ENCODE assay signal across 25 cellular contexts in genomic region chr21:38388684-38389676, GRCh38.
DNase-seq lines count a peak whose midpoint lies in the region; ATAC-seq, FAIRE-seq and TF ChIP-seq lines count a peak whose summit lies in the region.
"Had no signal": no experiment of that assay in that cellular context is flagged by ENCODE, and none has a peak within 500 bp of the region (broad histone marks: within the 10 kb centered on the region; RNA-seq: fewer than 3 reads in every experiment).

No MANE protein-coding gene starts in this region.

- TF ChIP-seq POLR2A in GM12891 (IDR thresholded peaks at IDR 0.05; ENCODE audit: low read depth, low read length), result no peak

- peak overlapping the region; percentile 24 for H3K27ac ChIP-seq in VCaP
- H3K27ac ChIP-seq in CD4-positive, alpha-beta T cell (ENCODE audit: low read depth, low read length), result no peak overlapping the region
- H3K27ac ChIP-seq: A549 had no signal

- H3K4me3 Mint-ChIP-seq in mesothelial cell of epicardium, result no peak overlapping the region
- H3K4me3 Mint-ChIP-seq in CD4-positive, alpha-beta T cell, result no peak overlapping the region
- H3K4me3 Mint-ChIP-seq: B cell; CD4-positive, alpha-beta memory T cell; GM23338 had no signal

- peaks cover 5% of the 10 kb centered on the region for H3K27me3 Mint-ChIP-seq in mesothelial cell of epicardium (ENCODE audit: low read depth)
- H3K27me3 Mint-ChIP-seq in CD4-positive, alpha-beta T cell, result peaks cover 28% of the 10 kb centered on the region

- CTCF ChIA-PET in CD4-positive, alpha-beta T cell (lab: Charles Lee), result no interaction called here

- H3K9me3 Mint-ChIP-seq in mesothelial cell of epicardium, result no peaks in the 10 kb centered on the region
- H3K9me3 Mint-ChIP-seq in CD4-positive, alpha-beta T cell, result no peaks in the 10 kb centered on the region
- H3K9me3 Mint-ChIP-seq: GM23338 had no signal

- peak; percentile 36 for DNase-seq in Daoy (ENCODE audit: low read depth)
- peak; percentile 82 for DNase-seq in dermis blood vessel endothelial cell
- no peak for DNase-seq in mesothelial cell of epicardium (ENCODE audit: low spot score in 2 of 2, unreplicated experiment in 2 of 2)
- no peak for DNase-seq in T1000 (lab: John Stamatoyannopoulos, UW)
- DNase-seq in CD4-positive, alpha-beta T cell, result no peak
- no peak for DNase-seq in GM12891 (ENCODE audit: insufficient read length, low spot score)
- no peak for DNase-seq in activated effector memory CD4-positive, alpha-beta T cell treated with anti-CD3 and anti-CD28 coated beads, Interleukin-2, amount 50 U/mL, for 16 hours
- DNase-seq: Caco-2; CD4-positive, alpha-beta memory T cell; DMS 273 treated with DMSO at 0.1 percent for 48 hours; DMS79 treated with DMSO at 0.1 percent for 48 hours; KG1; NCI-H1105 treated with DMSO at 0.1 percent for 48 hours; NCI-H2081 treated with DMSO at 0.1 percent for 48 hours; NCI-H2171 treated with DMSO at 0.1 percent for 48 hours; NCI-H446; NCI-H526 treated with DMSO at 0.1 percent for 48 hours; PC-3; Right ventricle myocardium superior had no signal

- H3K9me3 ChIP-seq in CD4-positive, alpha-beta T cell (ENCODE audit: control insufficient read depth, low read length), result no peaks in the 10 kb centered on the region
- H3K9me3 ChIP-seq: A549, Caco-2, HAP-1 had no signal

- intact Hi-C loops in CD4-positive, alpha-beta T cell (cut with DNase I, micrococcal nuclease), result no loop called here

- H3K27me3 ChIP-seq in CD4-positive, alpha-beta T cell (ENCODE audit: control insufficient read depth, insufficient read depth, low read length), result peaks cover 9% of the 10 kb centered on the region

- no peak for FAIRE-seq in GM12891 (lab: Jason Lieb, UNC)
- FAIRE-seq: A549, GM12878 had no signal

- TF ChIP-seq CTCF in VCaP (conservative IDR thresholded peaks at IDR 0.05) (no peak), mesothelial cell of epicardium (IDR thresholded peaks at IDR 0.05; ENCODE audit: unreplicated experiment) (no peak)
- TF ChIP-seq CTCF in CD4-positive, alpha-beta T cell (IDR thresholded peaks at IDR 0.05), result no peak

- no peak for ATAC-seq in CD4-positive, alpha-beta T cell (ENCODE audit: poor library complexity)
- ATAC-seq: A549, GM12878, GM23338, PC-3 had no signal

- H3K36me3 Mint-ChIP-seq in mesothelial cell of epicardium, result no peaks in the 10 kb centered on the region
- no peaks in the 10 kb centered on the region for H3K36me3 Mint-ChIP-seq in CD4-positive, alpha-beta T cell (ENCODE audit: low read depth)
- H3K36me3 Mint-ChIP-seq: CD4-positive, alpha-beta memory T cell had no signal

- H3K27ac Mint-ChIP-seq in mesothelial cell of epicardium, result peak overlapping the region; percentile 32
- H3K27ac Mint-ChIP-seq in CD4-positive, alpha-beta T cell, result no peak overlapping the region
- H3K27ac Mint-ChIP-seq: B cell; CD4-positive, alpha-beta memory T cell; GM23338 had no signal

- POLR2A ChIA-PET in CD4-positive, alpha-beta T cell (lab: Charles Lee), result no interaction called here

- peaks cover 38% of the 10 kb centered on the region for H3K4me1 Mint-ChIP-seq in mesothelial cell of epicardium
- no peaks in the 10 kb centered on the region for H3K4me1 Mint-ChIP-seq in CD4-positive, alpha-beta T cell (ENCODE audit: low read depth)
- H3K4me1 Mint-ChIP-seq: B cell; CD4-positive, alpha-beta memory T cell had no signal

TF ChIP-seq in GM12891, 5 proteins besides CTCF, POLR2A, EP300 and RAD21:
- TF ChIP-seq POU2F2 (IDR thresholded peaks at IDR 0.05; ENCODE audit: low read depth, low read length) (no peak), PAX5 (IDR thresholded peaks at IDR 0.05; ENCODE audit: insufficient read depth, low read length, severe bottlenecking) (no peak), TAF1 (IDR thresholded peaks at IDR 0.05; ENCODE audit: low read depth, low read length) (no peak), SPI1 (IDR thresholded peaks at IDR 0.05; ENCODE audit: low read depth, low read length) (no peak), POLR2AphosphoS5 (IDR thresholded peaks at IDR 0.05; ENCODE audit: low read depth, low read length) (no peak)

Comparison
In these comparisons a context has a peak if more than half of its experiments do, and no peak if none do; other contexts are left out.
1. DNase-seq: peak in Daoy (single experiment) and dermis blood vessel endothelial cell (single experiment); none in mesothelial cell of epicardium (0 of 2), T1000 (single experiment), CD4-positive, alpha-beta T cell (0 of 10), GM12891 (single experiment) and activated effector memory CD4-positive, alpha-beta T cell treated with anti-CD3 and anti-CD28 coated beads, Interleukin-2, amount 50 U/mL, for 16 hours (single experiment).